In the genomic region with DNA sequence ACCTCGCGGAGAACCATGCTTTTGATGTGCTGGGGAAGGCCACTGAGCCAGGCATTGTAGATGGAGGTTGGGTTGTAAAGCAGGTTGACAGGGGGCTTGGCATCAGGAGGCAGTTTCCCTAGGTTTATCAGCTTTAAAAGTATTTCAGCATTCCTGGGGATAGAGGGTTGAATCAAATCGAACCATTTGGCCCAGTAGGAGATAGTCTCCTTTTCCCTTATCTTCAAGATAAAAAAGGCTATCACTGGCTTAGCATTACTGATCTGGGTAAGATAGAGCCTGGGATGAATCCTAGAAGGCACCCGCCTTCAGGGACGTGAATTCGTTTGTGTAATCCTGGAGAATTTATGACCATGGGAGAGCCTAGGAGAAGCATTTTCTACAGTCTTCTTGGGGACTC, we compare ENCODE assay signal across 38 cellular contexts. TPM values are rescaled to one million over a fixed set of nuclear protein-coding genes. Genes with fewer than 3 reads are reported as not detected.
"Had no signal": no experiment of that assay in that cellular context is flagged by ENCODE, and none has a peak within 500 bp of the region (broad histone marks: within the 10 kb centered on the region; RNA-seq: fewer than 3 reads in every experiment).

No MANE protein-coding gene starts in this region.

- H3K36me3 ChIP-seq: adrenal gland, brain microvascular endothelial cell, breast epithelium, cardiac muscle cell had no signal

- H3K4me3 Mint-ChIP-seq: activated B cell treated with CpG ODN at 0.5 μM for 24 hours; activated CD4-positive, alpha-beta memory T cell treated with anti-CD3 and anti-CD28 coated beads for 36 hours; activated CD4-positive, alpha-beta T cell treated with anti-CD3 and anti-CD28 coated beads, Interleukin-2, amount 10 ng/mL, durations not matched to agents 24 days and 14 days; activated CD8-positive, alpha-beta T cell treated with anti-CD3 and anti-CD28 coated beads for 36 hours; activated naive CD4-positive, alpha-beta T cell treated with anti-CD3 and anti-CD28 coated beads for 36 hours; activated naive CD8-positive, alpha-beta T cell treated with anti-CD3 and anti-CD28 coated beads for 36 hours; activated T-cell treated with anti-CD3 and anti-CD28 coated beads, Interleukin-2, amount 50 U/mL, for 4 hours; activated T-cell treated with anti-CD3 and anti-CD28 coated beads, Interleukin-2, amount 50 U/mL, for 72 hours; activated T-helper 1 cell treated with anti-CD3 and anti-CD28 coated beads, Interleukin-12 subunit alpha, Interleukin-12 subunit beta, Interleukin-2, Interleukin-4 antibody, amounts not matched to agents 30 ng/mL and 10 ng/mL and 1 ng/mL, durations not matched to agents 14 hours and 24 hours and 36 hours; activated T-helper 17 cell treated with anti-CD3 and anti-CD28 coated beads, Interleukin-2, amount 50 U/mL, for 72 hours; central memory CD8-positive, alpha-beta T cell; T-helper 1 cell treated with Interleukin-12 subunit alpha and Interleukin-12 subunit beta and Interleukin-4 antibody, amounts not matched to agents 30 μg/mL and 1 μg/mL, for 36 hours; T-helper 2 cell treated with Interferon-gamma antibody and Interleukin-4, amounts not matched to agents 5 μg/mL and 100 μg/mL, for 36 hours had no signal

- H3K27ac Mint-ChIP-seq: activated B cell treated with CpG ODN at 0.5 μM for 24 hours; activated CD4-positive, alpha-beta memory T cell treated with anti-CD3 and anti-CD28 coated beads for 36 hours; activated CD4-positive, alpha-beta T cell treated with anti-CD3 and anti-CD28 coated beads, Interleukin-2, amount 10 ng/mL, durations not matched to agents 24 days and 14 days; activated CD8-positive, alpha-beta T cell treated with anti-CD3 and anti-CD28 coated beads for 36 hours; activated naive CD4-positive, alpha-beta T cell treated with anti-CD3 and anti-CD28 coated beads for 36 hours; activated naive CD4-positive, alpha-beta T cell treated with anti-CD3 and anti-CD28 coated beads, Interleukin-2, amount 50 U/mL, for 72 hours; activated naive CD8-positive, alpha-beta T cell treated with anti-CD3 and anti-CD28 coated beads for 36 hours; activated T-cell treated with anti-CD3 and anti-CD28 coated beads, Interleukin-2, amount 50 U/mL, for 72 hours; activated T-helper 1 cell treated with anti-CD3 and anti-CD28 coated beads, Interleukin-12 subunit alpha, Interleukin-12 subunit beta, Interleukin-2, Interleukin-4 antibody, amounts not matched to agents 30 ng/mL and 10 ng/mL and 1 ng/mL, durations not matched to agents 14 hours and 24 hours and 36 hours; activated T-helper 17 cell treated with anti-CD3 and anti-CD28 coated beads, Interleukin-2, amount 50 U/mL, for 72 hours; T-helper 1 cell treated with Interleukin-12 subunit alpha and Interleukin-12 subunit beta and Interleukin-4 antibody, amounts not matched to agents 30 μg/mL and 1 μg/mL, for 36 hours; T-helper 2 cell treated with Interferon-gamma antibody and Interleukin-4, amounts not matched to agents 5 μg/mL and 100 μg/mL, for 36 hours had no signal

- H3K4me1 ChIP-seq: adrenal gland, body of pancreas, breast epithelium had no signal

- H3K36me3 Mint-ChIP-seq: activated CD4-positive, alpha-beta memory T cell treated with anti-CD3 and anti-CD28 coated beads for 36 hours; activated naive CD4-positive, alpha-beta T cell treated with anti-CD3 and anti-CD28 coated beads, Interleukin-2, amount 50 U/mL, for 72 hours; activated naive CD8-positive, alpha-beta T cell treated with anti-CD3 and anti-CD28 coated beads for 36 hours had no signal

- H3K9me3 Mint-ChIP-seq: activated B cell treated with CpG ODN at 0.5 μM for 24 hours; activated CD4-positive, alpha-beta memory T cell treated with anti-CD3 and anti-CD28 coated beads for 36 hours; activated CD4-positive, alpha-beta T cell treated with anti-CD3 and anti-CD28 coated beads, Interleukin-2, amount 10 ng/mL, durations not matched to agents 24 days and 14 days; activated CD8-positive, alpha-beta T cell treated with anti-CD3 and anti-CD28 coated beads for 36 hours; activated naive CD4-positive, alpha-beta T cell treated with anti-CD3 and anti-CD28 coated beads for 36 hours; activated naive CD4-positive, alpha-beta T cell treated with anti-CD3 and anti-CD28 coated beads, Interleukin-2, amount 50 U/mL, for 72 hours; activated naive CD8-positive, alpha-beta T cell treated with anti-CD3 and anti-CD28 coated beads for 36 hours; activated T-cell treated with anti-CD3 and anti-CD28 coated beads, Interleukin-2, amount 50 U/mL, for 4 hours; activated T-cell treated with anti-CD3 and anti-CD28 coated beads, Interleukin-2, amount 50 U/mL, for 72 hours; activated T-helper 1 cell treated with anti-CD3 and anti-CD28 coated beads, Interleukin-12 subunit alpha, Interleukin-12 subunit beta, Interleukin-2, Interleukin-4 antibody, amounts not matched to agents 30 ng/mL and 10 ng/mL and 1 ng/mL, durations not matched to agents 14 hours and 24 hours and 36 hours; activated T-helper 17 cell treated with anti-CD3 and anti-CD28 coated beads, Interleukin-2, amount 50 U/mL, for 72 hours; central memory CD8-positive, alpha-beta T cell; T-helper 1 cell treated with Interleukin-12 subunit alpha and Interleukin-12 subunit beta and Interleukin-4 antibody, amounts not matched to agents 30 μg/mL and 1 μg/mL, for 36 hours; T-helper 2 cell treated with Interferon-gamma antibody and Interleukin-4, amounts not matched to agents 5 μg/mL and 100 μg/mL, for 36 hours had no signal

- H3K9me3 ChIP-seq: adrenal gland, body of pancreas, breast epithelium had no signal

- DNase-seq: activated B cell treated with CpG ODN at 0.5 μM for 24 hours; activated CD4-positive, alpha-beta memory T cell treated with anti-CD3 and anti-CD28 coated beads for 36 hours; activated CD4-positive, alpha-beta T cell treated with anti-CD3 and anti-CD28 coated beads for 4 hours; activated CD4-positive, alpha-beta T cell treated with anti-CD3 and anti-CD28 coated beads, Interleukin-2, amount 10 ng/mL, durations not matched to agents 24 days and 14 days; activated CD4-positive, alpha-beta T cell treated with anti-CD3 and anti-CD28 coated beads, Interleukin-2, amount 50 U/mL, for 1 hour; activated CD4-positive, alpha-beta T cell treated with anti-CD3 and anti-CD28 coated beads, Interleukin-2, amount 50 U/mL, for 4 hours; activated CD4-positive, CD25-positive, alpha-beta regulatory T cell treated with anti-CD3 and anti-CD28 coated beads, Interleukin-2, amount 50 U/mL, for 72 hours; activated CD8-positive, alpha-beta memory T cell treated with anti-CD3 and anti-CD28 coated beads, Interleukin-2, amount 50 U/mL, for 4 hours; activated CD8-positive, alpha-beta T cell treated with anti-CD3 and anti-CD28 coated beads for 36 hours; activated effector memory CD4-positive, alpha-beta T cell treated with anti-CD3 and anti-CD28 coated beads, Interleukin-2, amount 50 U/mL, for 16 hours; activated gamma-delta T cell treated with Interleukin-2 at 50 U/mL for 16 hours; activated naive CD4-positive, alpha-beta T cell; activated naive CD4-positive, alpha-beta T cell treated with anti-CD3 and anti-CD28 coated beads for 36 hours; activated naive CD4-positive, alpha-beta T cell treated with anti-CD3 and anti-CD28 coated beads, Interleukin-2, amount 50 U/mL, for 16 hours; activated naive CD8-positive, alpha-beta T cell treated with anti-CD3 and anti-CD28 coated beads for 36 hours; activated T-cell treated with anti-CD3 and anti-CD28 coated beads for 4 hours; activated T-cell treated with anti-CD3 and anti-CD28 coated beads, Interleukin-2, amount 50 U/mL, for 1 hour; activated T-cell treated with anti-CD3 and anti-CD28 coated beads, Interleukin-2, amount 50 U/mL, for 4 hours; activated T-cell treated with anti-CD3 and anti-CD28 coated beads, Interleukin-2, amount 50 U/mL, for 72 hours; adrenal gland; amniotic stem cell; aorta; body of pancreas; brain microvascular endothelial cell; caudate nucleus; cerebellar nuclear complex; T-helper 1 cell; T-helper 2 cell; T-helper 9 cell had no signal

- H3K27ac ChIP-seq: adrenal gland, body of pancreas, brain microvascular endothelial cell, breast epithelium, cardiac muscle cell, VCaP had no signal

- H3K27me3 Mint-ChIP-seq: activated B cell treated with CpG ODN at 0.5 μM for 24 hours; activated CD4-positive, alpha-beta memory T cell treated with anti-CD3 and anti-CD28 coated beads for 36 hours; activated CD8-positive, alpha-beta T cell treated with anti-CD3 and anti-CD28 coated beads for 36 hours; activated naive CD8-positive, alpha-beta T cell treated with anti-CD3 and anti-CD28 coated beads for 36 hours; activated T-helper 17 cell treated with anti-CD3 and anti-CD28 coated beads, Interleukin-2, amount 50 U/mL, for 72 hours; central memory CD8-positive, alpha-beta T cell had no signal

- H3K27me3 ChIP-seq: adrenal gland, body of pancreas, brain microvascular endothelial cell, breast epithelium, cardiac muscle cell had no signal

- H3K4me1 Mint-ChIP-seq: activated B cell treated with CpG ODN at 0.5 μM for 24 hours; activated CD4-positive, alpha-beta T cell treated with anti-CD3 and anti-CD28 coated beads, Interleukin-2, amount 10 ng/mL, durations not matched to agents 24 days and 14 days; activated naive CD8-positive, alpha-beta T cell treated with anti-CD3 and anti-CD28 coated beads for 36 hours; activated T-helper 17 cell treated with anti-CD3 and anti-CD28 coated beads, Interleukin-2, amount 50 U/mL, for 72 hours; central memory CD8-positive, alpha-beta T cell had no signal

- H3K4me3 ChIP-seq: adrenal gland, body of pancreas, breast epithelium, cardiac muscle cell had no signal

RNA-seq across cellular contexts. Expression of gene CD37, which starts 40.8 kb away (rescaled TPM):
- total RNA-seq: cardiac muscle cell had no signal
